Comparison of ENCODE assay signal across 13 cellular contexts in genomic region chr19:56670401-56670960, GRCh38. TPM values are rescaled to one million over a fixed set of nuclear protein-coding genes. Genes with fewer than 3 reads are reported as not detected.
DNase-seq lines count a peak whose midpoint lies in the region; ATAC-seq and TF ChIP-seq lines count a peak whose summit lies in the region.
"Had no signal": no experiment of that assay in that cellular context is flagged by ENCODE, and none has a peak within 500 bp of the region (broad histone marks: within the 10 kb centered on the region; RNA-seq: fewer than 3 reads in every experiment).

No MANE protein-coding gene starts in this region.

- whole genome bisulfite sequencing in suprapubic skin = 68% methylated on average over 9 of the region's 17 CpGs

- H3K4me1 Mint-ChIP-seq in activated T-cell treated with anti-CD3 and anti-CD28 coated beads, Interleukin-2, amount 50 U/mL, for 4 hours (ENCODE audit: low read depth) = peaks cover 11% of the 10 kb centered on the region
- H3K4me1 Mint-ChIP-seq in activated naive CD8-positive, alpha-beta T cell treated with anti-CD3 and anti-CD28 coated beads for 36 hours = peaks cover 11% of the 10 kb centered on the region
- H3K4me1 Mint-ChIP-seq: mesothelial cell of epicardium had no signal

- peak overlapping the region; percentile 57 for H3K27ac Mint-ChIP-seq in activated naive CD8-positive, alpha-beta T cell treated with anti-CD3 and anti-CD28 coated beads for 36 hours
- H3K27ac Mint-ChIP-seq: mesothelial cell of epicardium had no signal

- no peak for ATAC-seq in activated T-cell treated with anti-CD3 and anti-CD28 coated beads, Interleukin-2, amount 50 U/mL, for 4 hours
- ATAC-seq in GM21360 (IDR thresholded peaks at IDR 0.05; ENCODE audit: unreplicated experiment) (no peak), HG03457 (IDR thresholded peaks at IDR 0.05; ENCODE audit: unreplicated experiment) (no peak)

- peak overlapping the region; percentile 86 for H3K9ac ChIP-seq in muscle layer of colon (ENCODE audit: low read length)

- peaks cover 4% of the 10 kb centered on the region for H3K36me3 Mint-ChIP-seq in activated T-cell treated with anti-CD3 and anti-CD28 coated beads, Interleukin-2, amount 50 U/mL, for 4 hours (ENCODE audit: insufficient read depth)
- peaks cover 49% of the 10 kb centered on the region for H3K36me3 Mint-ChIP-seq in activated naive CD8-positive, alpha-beta T cell treated with anti-CD3 and anti-CD28 coated beads for 36 hours

- no peaks in the 10 kb centered on the region for H3K36me3 ChIP-seq in muscle layer of colon (ENCODE audit: insufficient read depth, low read length)
- H3K36me3 ChIP-seq in suprapubic skin = no peaks in the 10 kb centered on the region

- DNase-seq in activated T-cell treated with anti-CD3 and anti-CD28 coated beads, Interleukin-2, amount 50 U/mL, for 4 hours = no peak
- no peak for DNase-seq in activated T-cell treated with anti-CD3 and anti-CD28 coated beads for 4 hours
- no peak for DNase-seq in activated naive CD8-positive, alpha-beta T cell treated with anti-CD3 and anti-CD28 coated beads for 36 hours
- peak in 1 of 2 donors; percentile 31 for DNase-seq in suprapubic skin (ENCODE audit: low spot score in 2 of 2)
- DNase-seq in NCI-H187 (lab: John Stamatoyannopoulos, UW) = no peak
- DNase-seq: NCI-H1092, NCI-H510A treated with DMSO at 0.1 percent for 48 hours, SHP77 treated with DMSO at 0.1 percent for 48 hours, testis had no signal

- H3K27ac ChIP-seq in muscle layer of colon (ENCODE audit: low read depth, low read length) (no peak overlapping the region), suprapubic skin (no peak overlapping the region)
- H3K27ac ChIP-seq: testis had no signal

- no peaks in the 10 kb centered on the region for H3K9me3 ChIP-seq in muscle layer of colon (ENCODE audit: low read length)
- peaks cover 4% of the 10 kb centered on the region for H3K9me3 ChIP-seq in suprapubic skin
- H3K9me3 ChIP-seq: testis had no signal

- TF ChIP-seq CTCF in suprapubic skin (IDR thresholded peaks at IDR 0.05) = no peak

- H3K4me3 ChIP-seq in muscle layer of colon (ENCODE audit: low read depth in 1 of 2, low read length in 2 of 2) = peak overlapping the region; percentile 82 to 97
- H3K4me3 ChIP-seq in suprapubic skin = peak overlapping the region; percentile 60

- peak overlapping the region; percentile 85 for H3K4me3 Mint-ChIP-seq in activated T-cell treated with anti-CD3 and anti-CD28 coated beads, Interleukin-2, amount 50 U/mL, for 4 hours
- peak overlapping the region; percentile 92 for H3K4me3 Mint-ChIP-seq in activated naive CD8-positive, alpha-beta T cell treated with anti-CD3 and anti-CD28 coated beads for 36 hours
- H3K4me3 Mint-ChIP-seq: mesothelial cell of epicardium had no signal

- no peak for TF ChIP-seq EP300 in suprapubic skin (IDR thresholded peaks at IDR 0.05)

- peaks cover 11% of the 10 kb centered on the region for H3K4me1 ChIP-seq in muscle layer of colon (ENCODE audit: insufficient read depth, low read length)
- peaks cover 17% of the 10 kb centered on the region for H3K4me1 ChIP-seq in suprapubic skin

- peaks cover 8% of the 10 kb centered on the region for H3K9me3 Mint-ChIP-seq in activated T-cell treated with anti-CD3 and anti-CD28 coated beads, Interleukin-2, amount 50 U/mL, for 4 hours
- H3K9me3 Mint-ChIP-seq in activated naive CD8-positive, alpha-beta T cell treated with anti-CD3 and anti-CD28 coated beads for 36 hours = peaks cover 12% of the 10 kb centered on the region

- no peaks in the 10 kb centered on the region for H3K27me3 ChIP-seq in muscle layer of colon (ENCODE audit: control insufficient read depth in 1 of 2, insufficient read depth in 2 of 2, low read length in 2 of 2)
- H3K27me3 ChIP-seq in suprapubic skin = no peaks in the 10 kb centered on the region
- H3K27me3 ChIP-seq: testis had no signal

- TF ChIP-seq POLR2A in suprapubic skin (IDR thresholded peaks at IDR 0.05) = no peak

- H3K27me3 Mint-ChIP-seq in activated T-cell treated with anti-CD3 and anti-CD28 coated beads, Interleukin-2, amount 50 U/mL, for 4 hours (ENCODE audit: low read depth) = no peaks in the 10 kb centered on the region
- H3K27me3 Mint-ChIP-seq in activated naive CD8-positive, alpha-beta T cell treated with anti-CD3 and anti-CD28 coated beads for 36 hours = no peaks in the 10 kb centered on the region

RNA-seq across cellular contexts. Expression of gene ZNF835, which starts 1.1 kb away (rescaled TPM):
- 1 to 10 TPM; 1.7 to 3.4 (median 2.7) TPM for total RNA-seq in activated T-cell treated with anti-CD3 and anti-CD28 coated beads, Interleukin-2, amount 50 U/mL, for 4 hours
- 1 to 10 TPM; 5.0 to 5.2 TPM for total RNA-seq in activated naive CD8-positive, alpha-beta T cell treated with anti-CD3 and anti-CD28 coated beads for 36 hours
- 1 to 10 TPM in 3 of 4 donors, under 1 TPM in 1; 0.34 to 2.0 (median 1.5) TPM for total RNA-seq in suprapubic skin
- total RNA-seq: mesothelial cell of epicardium had no signal

RNA-seq across cellular contexts. Expression of gene SMIM17, which starts 27.5 kb away (rescaled TPM):
- not detected for total RNA-seq in activated T-cell treated with anti-CD3 and anti-CD28 coated beads, Interleukin-2, amount 50 U/mL, for 4 hours
- total RNA-seq in activated naive CD8-positive, alpha-beta T cell treated with anti-CD3 and anti-CD28 coated beads for 36 hours = not detected
- 1 to 10 TPM in 1 of 4 donors, not detected in 3; 1.8 TPM for total RNA-seq in suprapubic skin
